Comparison of ENCODE assay signal across 8 cellular contexts in the genomic region with DNA sequence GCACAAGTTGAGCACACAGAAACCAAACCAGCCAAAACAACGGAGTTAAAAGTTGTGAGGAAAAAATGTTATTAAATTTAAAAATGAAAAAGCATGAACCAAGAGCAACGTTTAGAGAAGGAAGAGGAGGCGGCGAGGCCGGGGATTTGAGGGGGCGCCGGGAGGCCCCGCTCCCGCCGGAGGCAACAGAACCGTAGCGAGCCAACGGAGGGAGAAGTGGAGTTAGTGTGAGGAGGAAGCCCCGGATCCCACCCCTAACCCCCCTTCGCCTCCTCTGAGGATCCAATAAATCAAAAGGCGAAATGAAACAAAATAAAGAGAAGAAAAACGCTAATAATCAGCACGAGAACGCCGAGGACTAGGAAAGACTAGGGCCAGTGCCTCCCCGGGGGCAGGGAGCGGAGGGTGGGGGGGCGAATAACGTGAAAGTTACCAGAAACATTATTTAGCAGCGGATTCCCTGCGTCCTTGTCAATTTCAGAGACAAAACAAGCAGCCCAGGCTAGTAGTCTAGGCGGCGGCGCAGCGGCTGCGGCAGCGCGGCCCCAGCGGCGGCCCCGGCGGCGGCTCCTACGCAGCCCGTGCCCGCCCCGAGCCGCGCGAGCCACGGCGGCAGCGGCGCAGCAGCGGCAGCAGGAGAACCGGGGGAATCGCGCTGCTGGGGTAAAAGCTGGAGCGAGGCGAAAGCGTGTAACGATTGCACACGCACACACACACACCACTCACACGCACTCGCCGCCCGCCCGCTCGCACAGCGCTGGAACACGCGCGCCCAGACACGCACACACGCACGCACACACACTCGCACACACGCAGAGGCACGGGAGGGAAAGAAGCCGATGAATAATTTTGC. TPM values are rescaled to one million over a fixed set of nuclear protein-coding genes. Genes with fewer than 3 reads are reported as not detected.
DNase-seq lines count a peak whose midpoint lies in the region; TF ChIP-seq lines count a peak whose summit lies in the region.

No MANE protein-coding gene starts in this region.

- H2AFZ ChIP-seq in OCI-LY3 (ENCODE audit: low read depth, low read length) = peak overlapping the region; percentile 79

- H3K36me3 ChIP-seq in H7 (replicated peaks; ENCODE audit: control insufficient read depth, insufficient read depth, low read length) (no peaks in the 10 kb centered on the region), OCI-LY3 (replicated peaks; ENCODE audit: low read depth, low read length) (no peaks in the 10 kb centered on the region), liver (ENCODE audit: control insufficient read depth in 4 of 4, insufficient read depth in 3 of 4, low read depth in 1 of 4, low read length in 3 of 4) (peaks cover 0 to 5% (median 3%) of the 10 kb centered on the region in 4 donors), testis (ENCODE audit: low read depth, missing control alignments) (no peaks in the 10 kb centered on the region)

- H3K9ac ChIP-seq in OCI-LY3 (ENCODE audit: low read length) (peak overlapping the region; percentile 90), liver (ENCODE audit: low read depth in 1 of 2, low read length in 2 of 2) (peak overlapping the region; percentile 28 to 90)

- WGBS in liver = under 1% methylated on average over 75 of the region's 75 CpGs
- WGBS in testis, 2 donors = 0 to 1% methylated on average over 67 to 71 of the region's 75 CpGs

- H3K4me3 ChIP-seq in H7 (ENCODE audit: insufficient read depth, low read depth, low read length) (peak overlapping the region; percentile 33), OCI-LY3 (ENCODE audit: low read length) (peak overlapping the region; percentile 85), liver (ENCODE audit: low read depth in 1 of 3, low read length in 3 of 3) (peak overlapping the region; percentile 65 to 95 (median 76)), testis (peak overlapping the region; percentile 77 to 82)

- H3K9me3 ChIP-seq in OCI-LY3 (ENCODE audit: insufficient read depth, low read length) (no peaks in the 10 kb centered on the region), liver (ENCODE audit: control insufficient read depth in 4 of 4, low read length in 3 of 4) (no peaks in the 10 kb centered on the region), testis (no peaks in the 10 kb centered on the region)

- H3K27ac ChIP-seq in OCI-LY3 (ENCODE audit: low read length) = no peak overlapping the region
- peak overlapping the region; percentile 95 for H3K27ac ChIP-seq in cingulate gyrus (ENCODE audit: low read depth, low read length)
- peak overlapping the region; percentile 81 to 97 for H3K27ac ChIP-seq in liver (ENCODE audit: low read depth in 1 of 2, low read length in 2 of 2)
- H3K27ac ChIP-seq in testis = peak overlapping the region; percentile 88 to 94

- H3K4me1 ChIP-seq in OCI-LY3 (ENCODE audit: low read length) (peaks cover 5% of the 10 kb centered on the region), liver (ENCODE audit: control insufficient read depth in 4 of 4, insufficient read depth in 4 of 4, low read length in 3 of 4) (peaks cover 0 to 9% (median 6%) of the 10 kb centered on the region in 4 donors), testis (peaks cover 9% of the 10 kb centered on the region)

- H3K27me3 ChIP-seq in H7 (ENCODE audit: control insufficient read depth, insufficient read depth, low read length) (peaks cover 78% of the 10 kb centered on the region), OCI-LY3 (ENCODE audit: low read depth, low read length) (0 out of 2 replicates have a peak, but pooled peaks cover 6% of the 10 kb centered on the region), liver (ENCODE audit: control insufficient read depth in 4 of 4, insufficient read depth in 4 of 4, low read length in 3 of 4) (no peaks in the 10 kb centered on the region), testis (no peaks in the 10 kb centered on the region)

- TF ChIP-seq CTCF in OCI-LY3 (IDR thresholded peaks at IDR 0.05; ENCODE audit: low read depth, low read length) (no peak), liver (IDR thresholded peaks at IDR 0.05; ENCODE audit: low read depth, low read length, missing input control) (no peak), testis (IDR thresholded peaks at IDR 0.05) (no peak)

- DNase-seq in DMS 273 (lab: John Stamatoyannopoulos, UW; ENCODE audit: unreplicated experiment) = peak; percentile 66
- DNase-seq in DMS 273 treated with DMSO at 0.1 percent for 48 hours (lab: John Stamatoyannopoulos, UW) = no peak
- peak; percentile 81 for DNase-seq in H7
- peak; percentile 45 for DNase-seq in testis
- DNase-seq in NCI-H2029 (lab: John Stamatoyannopoulos, UW) = no peak

- intact Hi-C loops in testis (cut with DNase I; ENCODE audit: low total_unique reads) = no loop called here

- no peaks in the 10 kb centered on the region for H4K20me1 ChIP-seq in OCI-LY3 (ENCODE audit: insufficient read depth, low read length)

- TF ChIP-seq RAD21 in liver (IDR thresholded peaks at IDR 0.05) = no peak

- no peaks in the 10 kb centered on the region; the same call in 1 of the 2 replicates for H3K79me2 ChIP-seq in OCI-LY3 (ENCODE audit: low read length)

- no peak for TF ChIP-seq POLR2A in testis (IDR thresholded peaks at IDR 0.05)

- H3K4me2 ChIP-seq in OCI-LY3 (ENCODE audit: low read length) = peak overlapping the region; percentile 82

TF ChIP-seq in liver, 16 proteins besides CTCF, POLR2A, EP300 and RAD21:
- TF ChIP-seq TAF1 (conservative IDR thresholded peaks at IDR 0.05) (no peak), HNF4A (conservative IDR thresholded peaks at IDR 0.05) (no peak), FOXA1 (IDR thresholded peaks at IDR 0.05) (no peak), YY1 (IDR thresholded peaks at IDR 0.05) (peak; percentile 16), EGR1 (IDR thresholded peaks at IDR 0.05; ENCODE audit: low read depth in 2 of 2) (no peak), JUND (IDR thresholded peaks at IDR 0.05) (no peak)
- TF ChIP-seq, protein P1, sequence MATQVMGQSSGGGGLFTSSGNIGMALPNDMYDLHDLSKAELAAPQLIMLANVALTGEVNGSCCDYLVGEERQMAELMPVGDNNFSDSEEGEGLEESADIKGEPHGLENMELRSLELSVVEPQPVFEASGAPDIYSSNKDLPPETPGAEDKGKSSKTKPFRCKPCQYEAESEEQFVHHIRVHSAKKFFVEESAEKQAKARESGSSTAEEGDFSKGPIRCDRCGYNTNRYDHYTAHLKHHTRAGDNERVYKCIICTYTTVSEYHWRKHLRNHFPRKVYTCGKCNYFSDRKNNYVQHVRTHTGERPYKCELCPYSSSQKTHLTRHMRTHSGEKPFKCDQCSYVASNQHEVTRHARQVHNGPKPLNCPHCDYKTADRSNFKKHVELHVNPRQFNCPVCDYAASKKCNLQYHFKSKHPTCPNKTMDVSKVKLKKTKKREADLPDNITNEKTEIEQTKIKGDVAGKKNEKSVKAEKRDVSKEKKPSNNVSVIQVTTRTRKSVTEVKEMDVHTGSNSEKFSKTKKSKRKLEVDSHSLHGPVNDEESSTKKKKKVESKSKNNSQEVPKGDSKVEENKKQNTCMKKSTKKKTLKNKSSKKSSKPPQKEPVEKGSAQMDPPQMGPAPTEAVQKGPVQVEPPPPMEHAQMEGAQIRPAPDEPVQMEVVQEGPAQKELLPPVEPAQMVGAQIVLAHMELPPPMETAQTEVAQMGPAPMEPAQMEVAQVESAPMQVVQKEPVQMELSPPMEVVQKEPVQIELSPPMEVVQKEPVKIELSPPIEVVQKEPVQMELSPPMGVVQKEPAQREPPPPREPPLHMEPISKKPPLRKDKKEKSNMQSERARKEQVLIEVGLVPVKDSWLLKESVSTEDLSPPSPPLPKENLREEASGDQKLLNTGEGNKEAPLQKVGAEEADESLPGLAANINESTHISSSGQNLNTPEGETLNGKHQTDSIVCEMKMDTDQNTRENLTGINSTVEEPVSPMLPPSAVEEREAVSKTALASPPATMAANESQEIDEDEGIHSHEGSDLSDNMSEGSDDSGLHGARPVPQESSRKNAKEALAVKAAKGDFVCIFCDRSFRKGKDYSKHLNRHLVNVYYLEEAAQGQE (IDR thresholded peaks at IDR 0.05) = no peak
- TF ChIP-seq, protein P2, sequence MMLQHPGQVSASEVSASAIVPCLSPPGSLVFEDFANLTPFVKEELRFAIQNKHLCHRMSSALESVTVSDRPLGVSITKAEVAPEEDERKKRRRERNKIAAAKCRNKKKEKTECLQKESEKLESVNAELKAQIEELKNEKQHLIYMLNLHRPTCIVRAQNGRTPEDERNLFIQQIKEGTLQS (IDR thresholded peaks at IDR 0.05) = no peak
TF ChIP-seq in liver: peak in this region for 1.

RNA-seq across cellular contexts. Expression of a gene that starts 1.7 kb away (rescaled TPM):
- 0.67 and 1.8 TPM in 2 replicates for total RNA-seq in H7 (2014; rRNA removed; shearing (Covaris generic))
- total RNA-seq in liver (10 to 100 TPM; 10.9 to 12.6 TPM), testis (10 to 100 TPM; 15.7 to 19.4 TPM)
- polyA plus RNA-seq in liver (1 to 10 TPM; 3.9 to 4.3 TPM), testis (ENCODE audit: insufficient read depth, low read depth, low replicate concordance) (7.0 TPM)

Comparison
In these comparisons a context has a peak if more than half of its experiments do, and no peak if none do; other contexts are left out.
1. DNase-seq: peak in DMS 273 (single experiment), H7 (single experiment) and testis (single experiment); none in DMS 273 treated with DMSO at 0.1 percent for 48 hours (single experiment) and NCI-H2029 (single experiment).
2. H3K4me3 ChIP-seq: peak in every context shown above with its lines; median percentile 85 in OCI-LY3; 80 in testis; 76 in liver; 33 in H7.